In genomic region chr14:71594828-71595227, GRCh38 we compare ENCODE assay signal across 14 cellular contexts.
DNase-seq lines count a peak whose midpoint lies in the region; ATAC-seq and TF ChIP-seq lines count a peak whose summit lies in the region.
"Had no signal": no experiment of that assay in that cellular context is flagged by ENCODE, and none has a peak within 500 bp of the region (broad histone marks: within the 10 kb centered on the region; RNA-seq: fewer than 3 reads in every experiment).

No MANE protein-coding gene starts in this region.

- H3K4me3 ChIP-seq in cardiac muscle cell: no peak overlapping the region
- H3K4me3 ChIP-seq: BLaER1 had no signal

- CTCF ChIA-PET in activated CD4-positive, alpha-beta memory T cell treated with anti-CD3 and anti-CD28 coated beads for 36 hours (lab: Charles Lee): interaction anchor here (1.0 kb wide), 1 partner anchor 158 kb away, joined by 3 read pairs; no protein-coding TSS in a partner anchor
- CTCF ChIA-PET in Calu3 (lab: Charles Lee): no interaction called here

- H3K36me3 ChIP-seq in cardiac muscle cell: no peaks in the 10 kb centered on the region
- H3K36me3 ChIP-seq: BLaER1 had no signal

- no TSS peak for BruUV-seq in Calu3 (replicated peaks; lab: Mats Ljungman, UMichigan)

- no peak overlapping the region for H3K4me3 Mint-ChIP-seq in activated CD4-positive, alpha-beta memory T cell treated with anti-CD3 and anti-CD28 coated beads for 36 hours
- H3K4me3 Mint-ChIP-seq in natural killer cell: no peak overlapping the region
- H3K4me3 Mint-ChIP-seq in Calu3 (ENCODE audit: low read depth, unreplicated experiment): no peak overlapping the region

- peaks cover 12% of the 10 kb centered on the region for H3K36me3 Mint-ChIP-seq in activated CD4-positive, alpha-beta memory T cell treated with anti-CD3 and anti-CD28 coated beads for 36 hours
- no peaks in the 10 kb centered on the region for H3K36me3 Mint-ChIP-seq in natural killer cell
- no peaks in the 10 kb centered on the region for H3K36me3 Mint-ChIP-seq in Calu3 (ENCODE audit: insufficient read depth, unreplicated experiment)

- in situ Hi-C loops in G401 (cut with HindIII; ENCODE audit: low sequenced_read_pairs): no loop called here

- peak in 1 of 2 donors; percentile 27 for DNase-seq in cardiac muscle cell (ENCODE audit: low read depth in 1 of 2, low spot score in 1 of 2)
- DNase-seq in Right ventricle myocardium superior: no peak
- peak; percentile 15 for DNase-seq in activated CD4-positive, alpha-beta memory T cell treated with anti-CD3 and anti-CD28 coated beads for 36 hours
- DNase-seq in fibroblast of peridontal ligament (ENCODE audit: extremely low read depth): peak; percentile 55
- no peak for DNase-seq in G401 (ENCODE audit: low spot score)
- no peak for DNase-seq in NCI-H1436 (lab: John Stamatoyannopoulos, UW)
- DNase-seq in natural killer cell: no peak
- DNase-seq in Calu3: no peak
- DNase-seq: MV-4-11; NCI-H510A; SHP77 treated with DMSO at 0.1 percent for 48 hours; stimulated activated CD4-positive, alpha-beta T cell treated with anti-CD3 and anti-CD28 coated beads, Interleukin-15, amount 100 ng/mL, for 24 hours had no signal

- intact Hi-C loops in Right ventricle myocardium superior (cut with DNase I): no loop called here
- intact Hi-C loops in activated CD4-positive, alpha-beta memory T cell treated with anti-CD3 and anti-CD28 coated beads for 36 hours (cut with micrococcal nuclease): no loop called here
- intact Hi-C loops in natural killer cell (cut with micrococcal nuclease): no loop called here
- intact Hi-C loops in Calu3 (cut with micrococcal nuclease; ENCODE audit: unreplicated experiment): no loop called here

- no peaks in the 10 kb centered on the region for H3K27me3 Mint-ChIP-seq in activated CD4-positive, alpha-beta memory T cell treated with anti-CD3 and anti-CD28 coated beads for 36 hours
- H3K27me3 Mint-ChIP-seq in natural killer cell (ENCODE audit: low read depth in 2 of 2): no peaks in the 10 kb centered on the region
- H3K27me3 Mint-ChIP-seq in Calu3 (ENCODE audit: unreplicated experiment): no peaks in the 10 kb centered on the region

- no peaks in the 10 kb centered on the region for H3K9me3 Mint-ChIP-seq in activated CD4-positive, alpha-beta memory T cell treated with anti-CD3 and anti-CD28 coated beads for 36 hours
- H3K9me3 Mint-ChIP-seq in natural killer cell: no peaks in the 10 kb centered on the region
- no peaks in the 10 kb centered on the region for H3K9me3 Mint-ChIP-seq in Calu3 (ENCODE audit: low read depth, unreplicated experiment)

- peaks cover 51% of the 10 kb centered on the region for H3K4me1 Mint-ChIP-seq in activated CD4-positive, alpha-beta memory T cell treated with anti-CD3 and anti-CD28 coated beads for 36 hours (ENCODE audit: low read depth)
- H3K4me1 Mint-ChIP-seq in natural killer cell (peaks cover 22 to 31% of the 10 kb centered on the region in 2 donors), Calu3 (ENCODE audit: low read depth, unreplicated experiment) (peaks cover 8% of the 10 kb centered on the region)

- H3K27ac ChIP-seq in cardiac muscle cell: peak overlapping the region; percentile 70
- H3K27ac ChIP-seq: BLaER1 had no signal

- H3K4me1 ChIP-seq in cardiac muscle cell (ENCODE audit: low read depth): peaks cover 36% of the 10 kb centered on the region

- POLR2A ChIA-PET in activated CD4-positive, alpha-beta memory T cell treated with anti-CD3 and anti-CD28 coated beads for 36 hours (lab: Charles Lee): no interaction called here

- H3K27ac Mint-ChIP-seq in activated CD4-positive, alpha-beta memory T cell treated with anti-CD3 and anti-CD28 coated beads for 36 hours: no peak overlapping the region
- no peak overlapping the region for H3K27ac Mint-ChIP-seq in natural killer cell
- H3K27ac Mint-ChIP-seq in Calu3 (ENCODE audit: unreplicated experiment): no peak overlapping the region

- TF ChIP-seq CTCF in cardiac muscle cell (IDR thresholded peaks at IDR 0.05; ENCODE audit: low read depth, low read length): no peak
- TF ChIP-seq CTCF in natural killer cell (IDR thresholded peaks at IDR 0.05): no peak
- TF ChIP-seq CTCF in Calu3 (IDR thresholded peaks at IDR 0.05; ENCODE audit: unreplicated experiment): no peak

- no peaks in the 10 kb centered on the region for H3K27me3 ChIP-seq in cardiac muscle cell
- H3K27me3 ChIP-seq: BLaER1, dorsolateral prefrontal cortex had no signal

- ATAC-seq in Right ventricle myocardium superior (ENCODE audit: poor library complexity) (no peak), natural killer cell (no peak)

- no peaks in the 10 kb centered on the region for H3K9me3 ChIP-seq in cardiac muscle cell (ENCODE audit: low read depth)

Comparison
In these comparisons a context has a peak if more than half of its experiments do, and no peak if none do; other contexts are left out.
1. DNase-seq: peak in activated CD4-positive, alpha-beta memory T cell treated with anti-CD3 and anti-CD28 coated beads for 36 hours (single experiment) and fibroblast of peridontal ligament (single experiment); none in Right ventricle myocardium superior (single experiment), G401 (single experiment), NCI-H1436 (single experiment), natural killer cell (single experiment) and Calu3 (single experiment).